Comparison of ENCODE assay signal across 16 cellular contexts in the genomic region with DNA sequence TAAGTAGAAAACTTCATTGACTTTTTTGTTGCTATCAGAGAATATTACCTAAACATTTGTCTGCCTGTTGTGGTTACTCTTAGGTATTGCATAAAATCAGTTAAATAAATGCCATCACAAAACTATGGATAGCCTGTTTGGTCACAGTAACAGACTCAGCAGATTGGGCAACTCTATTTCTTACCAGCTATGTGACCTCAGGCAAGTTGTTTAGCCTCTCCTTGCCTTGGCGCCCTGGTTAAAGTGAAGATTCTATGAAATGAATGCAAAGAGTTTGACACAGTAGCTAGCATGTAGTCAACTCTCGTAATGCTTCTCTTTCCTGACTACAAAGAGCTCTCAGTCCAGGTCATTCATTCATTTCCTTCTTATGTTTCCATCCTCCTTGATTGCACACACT.
DNase-seq lines count a peak whose midpoint lies in the region; ATAC-seq, FAIRE-seq and TF ChIP-seq lines count a peak whose summit lies in the region.
"Had no signal": no experiment of that assay in that cellular context is flagged by ENCODE, and none has a peak within 500 bp of the region (broad histone marks: within the 10 kb centered on the region; RNA-seq: fewer than 3 reads in every experiment).

No MANE protein-coding gene starts in this region.

- no peak overlapping the region for H2BK120ac ChIP-seq in IMR-90 (ENCODE audit: low read depth, low read length)

- no peak for ATAC-seq in IMR-90 (ENCODE audit: low read depth)
- ATAC-seq in T-cell (replicated peaks in 1 of 4) = no peak

- H3K36me3 ChIP-seq in IMR-90 (ENCODE audit: control insufficient read depth, insufficient read depth, low read length) = no peaks in the 10 kb centered on the region
- no peaks in the 10 kb centered on the region for H3K36me3 ChIP-seq in keratinocyte (ENCODE audit: control insufficient read depth in 2 of 2, extremely low read depth in 1 of 2, insufficient read depth in 2 of 2, low read length in 2 of 2)
- H3K36me3 ChIP-seq: BLaER1, HAP-1 had no signal

- H3K9ac ChIP-seq in IMR-90 (ENCODE audit: low read depth, low read length) = no peak overlapping the region
- no peak overlapping the region for H3K9ac ChIP-seq in keratinocyte (ENCODE audit: control insufficient read depth, extremely low read depth, insufficient read depth, low read length)
- H3K9ac ChIP-seq: BLaER1 had no signal

- no peaks in the 10 kb centered on the region for H3K79me1 ChIP-seq in IMR-90 (ENCODE audit: low read depth in 1 of 2, low read length in 2 of 2)

- TF ChIP-seq POLR2A in IMR-90 (IDR thresholded peaks at IDR 0.05; ENCODE audit: low read depth, low read length) = no peak

- no peaks in the 10 kb centered on the region for H4K20me1 ChIP-seq in IMR-90 (ENCODE audit: insufficient read depth, low read length)
- no peaks in the 10 kb centered on the region for H4K20me1 ChIP-seq in keratinocyte (ENCODE audit: control insufficient read depth, extremely low read depth, insufficient read depth, low read length)
- H4K20me1 ChIP-seq: BLaER1 had no signal

- no TSS peak for BruUV-seq in IMR-90 (replicated peaks; lab: Mats Ljungman, UMichigan)

- no peaks in the 10 kb centered on the region for H3K27me3 ChIP-seq in IMR-90 (ENCODE audit: control insufficient read depth, insufficient read depth, low read length)
- no peaks in the 10 kb centered on the region for H3K27me3 ChIP-seq in keratinocyte (ENCODE audit: control insufficient read depth, extremely low read depth, insufficient read depth, low read length)
- H3K27me3 ChIP-seq: BLaER1 had no signal

- H3K23ac ChIP-seq in IMR-90 (ENCODE audit: low read depth, low read length) = no peak overlapping the region

- no peak overlapping the region for H2AFZ ChIP-seq in IMR-90 (replicated peaks; ENCODE audit: low read length, poor library complexity)
- H2AFZ ChIP-seq in keratinocyte (ENCODE audit: control insufficient read depth, low read length) = no peak overlapping the region

- no CpG with 5 or more reads among the region's 2 CpGs for WGBS in IMR-90 (ENCODE audit: extremely low coverage in 2 of 2, insufficient read length in 1 of 2), 2 experiments

- no peak for DNase-seq in IMR-90
- peak; percentile 39 for DNase-seq in NCI-H69 (lab: John Stamatoyannopoulos, UW)
- DNase-seq in keratinocyte (ENCODE audit: low read depth, low spot score) = no peak
- DNase-seq in type B pancreatic cell (ENCODE audit: extremely low spot score, unreplicated experiment) = no peak
- no peak for DNase-seq in T-cell
- DNase-seq in NOMO-1 treated with dmso at 0.1 percent for 144 hours (lab: John Stamatoyannopoulos, UW; ENCODE audit: unreplicated experiment) = no peak
- DNase-seq: AML-193; Caco-2; CD8-positive, alpha-beta memory T cell; DND-41; GDM1 had no signal

- H2BK15ac ChIP-seq in IMR-90 (ENCODE audit: low read depth, low read length) = no peak overlapping the region

- H3K9me3 Mint-ChIP-seq in type B pancreatic cell (peaks cover 4% of the 10 kb centered on the region), T-cell (peaks cover 0 to 12% (median 0%) of the 10 kb centered on the region in 3 donors)

- no peak overlapping the region for H3K4ac ChIP-seq in IMR-90 (ENCODE audit: low read depth, low read length)

- H2BK20ac ChIP-seq in IMR-90 (ENCODE audit: low read depth, low read length) = no peak overlapping the region

- H3K27ac Mint-ChIP-seq in type B pancreatic cell (no peak overlapping the region), T-cell (no peak overlapping the region)
- H3K27ac Mint-ChIP-seq: CD8-positive, alpha-beta memory T cell had no signal

- H2AK5ac ChIP-seq in IMR-90 (ENCODE audit: low read depth, low read length) = no peak overlapping the region

- H3K4me2 ChIP-seq in IMR-90 (ENCODE audit: low read depth, low read length) (no peak overlapping the region), keratinocyte (ENCODE audit: control insufficient read depth, extremely low read depth, insufficient read depth, low read depth, low read length) (no peak overlapping the region)
- H3K4me2 ChIP-seq: BLaER1 had no signal

- peak; percentile 13 for FAIRE-seq in keratinocyte (lab: Jason Lieb, UNC)
- FAIRE-seq: GM12892, GM19239, H1 had no signal

- no peaks in the 10 kb centered on the region for H3K79me2 ChIP-seq in keratinocyte (ENCODE audit: control insufficient read depth, insufficient read depth, low read length)

- TF ChIP-seq CTCF in IMR-90 (conservative IDR thresholded peaks at IDR 0.05; ENCODE audit: low read depth, low read length) = no peak
- no peak for TF ChIP-seq CTCF in keratinocyte (optimal IDR thresholded peaks at IDR 0.05 in 1 of 3, IDR thresholded peaks at IDR 0.05 in 1 of 3, conservative IDR thresholded peaks at IDR 0.05 in 1 of 3; ENCODE audit: extremely low read depth in 1 of 3, insufficient read depth in 2 of 3, low read length in 3 of 3)
- TF ChIP-seq CTCF in type B pancreatic cell (conservative IDR thresholded peaks at IDR 0.05) = no peak

- H3K4me3 ChIP-seq in IMR-90 (ENCODE audit: insufficient read depth, low read depth, low read length) = no peak overlapping the region
- H3K4me3 ChIP-seq in keratinocyte (ENCODE audit: control insufficient read depth in 2 of 3, extremely low read depth in 1 of 3, insufficient read depth in 2 of 3, low read depth in 1 of 3, low read length in 3 of 3) = no peak overlapping the region
- H3K4me3 ChIP-seq: BLaER1, HAP-1 had no signal

- H3K56ac ChIP-seq in IMR-90 (ENCODE audit: extremely low read depth, insufficient read depth, low read length) = no peak overlapping the region

- H2AK9ac ChIP-seq in IMR-90 (replicated peaks; ENCODE audit: low read depth, low read length, poor library complexity) = no peak overlapping the region

- no peak overlapping the region for H4K8ac ChIP-seq in IMR-90 (ENCODE audit: low read depth in 2 of 2, low read length in 2 of 2)

- H3K36me3 Mint-ChIP-seq in type B pancreatic cell (no peaks in the 10 kb centered on the region), T-cell (no peaks in the 10 kb centered on the region)
- H3K36me3 Mint-ChIP-seq: CD8-positive, alpha-beta memory T cell had no signal

- peak overlapping the region; percentile 8 for H3K4me3 Mint-ChIP-seq in type B pancreatic cell
- no peak overlapping the region for H3K4me3 Mint-ChIP-seq in T-cell
- H3K4me3 Mint-ChIP-seq: CD8-positive, alpha-beta memory T cell had no signal

- no peaks in the 10 kb centered on the region for H3K27me3 Mint-ChIP-seq in type B pancreatic cell
- H3K27me3 Mint-ChIP-seq in T-cell = peaks cover 0 to 2% of the 10 kb centered on the region in 2 donors

- no peak overlapping the region for H3K27ac ChIP-seq in IMR-90 (ENCODE audit: insufficient read depth, low read length)
- no peak overlapping the region for H3K27ac ChIP-seq in keratinocyte (ENCODE audit: control insufficient read depth, insufficient read depth, low read length)
- H3K27ac ChIP-seq: BLaER1 had no signal

- POLR2A ChIA-PET in IMR-90 (lab: Charles Lee; ENCODE audit: unreplicated experiment) (no interaction called here), T-cell (lab: Charles Lee) (no interaction called here)

- H3K9me3 ChIP-seq in IMR-90 (ENCODE audit: control insufficient read depth, insufficient read depth, low read length) = no peaks in the 10 kb centered on the region
- H3K9me3 ChIP-seq in keratinocyte (ENCODE audit: control insufficient read depth, low read depth, low read length) = no peaks in the 10 kb centered on the region
- H3K9me3 ChIP-seq: BLaER1, Caco-2, HAP-1 had no signal

- dilution Hi-C loops in IMR-90 (cut with HindIII; ENCODE audit: low sequenced_read_pairs, unreplicated experiment) (no loop called here), keratinocyte (cut with MboI; ENCODE audit: extremely low pct_ligation_motif_present, low sequenced_read_pairs) (no loop called here)

- H2BK5ac ChIP-seq in IMR-90 (ENCODE audit: low read depth, low read length, poor library complexity, severe bottlenecking) = no peak overlapping the region

- H3K9me1 ChIP-seq in IMR-90 (ENCODE audit: insufficient read depth, low read length) = peaks cover 9% of the 10 kb centered on the region; the same call in 1 of the 2 replicates
- no peaks in the 10 kb centered on the region for H3K9me1 ChIP-seq in keratinocyte (ENCODE audit: control insufficient read depth, extremely low read depth, insufficient read depth, low read length)

- H4K91ac ChIP-seq in IMR-90 (ENCODE audit: insufficient read depth, low read depth, low read length) = no peak overlapping the region

- intact Hi-C loops in IMR-90 (cut with micrococcal nuclease) = no loop called here

- H4K5ac ChIP-seq in IMR-90 (ENCODE audit: low read depth, low read length) = no peak overlapping the region

- H3K4me1 Mint-ChIP-seq in type B pancreatic cell (ENCODE audit: unreplicated experiment) = peaks cover 27% of the 10 kb centered on the region
- no peaks in the 10 kb centered on the region for H3K4me1 Mint-ChIP-seq in T-cell
- H3K4me1 Mint-ChIP-seq: CD8-positive, alpha-beta memory T cell had no signal

- in situ Hi-C loops in IMR-90 (cut with MboI; ENCODE audit: low sequenced_read_pairs) = no loop called here

- no peak overlapping the region for H3K18ac ChIP-seq in IMR-90 (ENCODE audit: low read depth, low read length)

- CTCF ChIA-PET in IMR-90 (lab: Yijun Ruan, JAX) = no interaction called here
- CTCF ChIA-PET in T-cell (lab: Charles Lee) = no interaction called here

- H3K4me1 ChIP-seq in IMR-90 (ENCODE audit: control insufficient read depth, insufficient read depth, low read length) = peaks cover 8% of the 10 kb centered on the region
- H3K4me1 ChIP-seq in keratinocyte (ENCODE audit: control insufficient read depth, extremely low read depth, insufficient read depth, low read length) = peaks cover 18% of the 10 kb centered on the region
- H3K4me1 ChIP-seq: BLaER1, Caco-2, HAP-1 had no signal

- H3K14ac ChIP-seq in IMR-90 (replicated peaks; ENCODE audit: low read depth, low read length) = no peak overlapping the region

- TF ChIP-seq RAD21 in IMR-90 (IDR thresholded peaks at IDR 0.05; ENCODE audit: low read length) = no peak

TF ChIP-seq in IMR-90, 13 proteins besides CTCF, POLR2A, EP300 and RAD21:
- TF ChIP-seq CHD1 (IDR thresholded peaks at IDR 0.05; ENCODE audit: low read depth, low read length) (no peak), CEBPB (IDR thresholded peaks at IDR 0.05; ENCODE audit: low read depth, low read length) (peak; percentile 24; the same call in 1 of the 2 replicates)
